9 cellular contexts compared by ENCODE assay signal in genomic region chr2:187500585-187501359, GRCh38. TPM values are rescaled to one million over a fixed set of nuclear protein-coding genes. Genes with fewer than 3 reads are reported as not detected.
DNase-seq lines count a peak whose midpoint lies in the region; ATAC-seq and TF ChIP-seq lines count a peak whose summit lies in the region.
"Had no signal": no experiment of that assay in that cellular context is flagged by ENCODE, and none has a peak within 500 bp of the region (broad histone marks: within the 10 kb centered on the region; RNA-seq: fewer than 3 reads in every experiment).

No MANE protein-coding gene starts in this region.

- ATAC-seq in lower lobe of right lung = peak; percentile 19 to 54
- no peak for ATAC-seq in GM21367 (IDR thresholded peaks at IDR 0.05; ENCODE audit: unreplicated experiment)
- ATAC-seq in GM18505 (IDR thresholded peaks at IDR 0.05; ENCODE audit: unreplicated experiment) = no peak

- no peak for TF ChIP-seq POLR2A in GM18505 (IDR thresholded peaks at IDR 0.05; ENCODE audit: borderline replicate concordance, extremely low read depth, insufficient read depth, insufficient read length)

- H3K4me1 Mint-ChIP-seq in Caco-2 (ENCODE audit: low read depth, unreplicated experiment) = peaks cover 19% of the 10 kb centered on the region

- no peaks in the 10 kb centered on the region for H3K36me3 Mint-ChIP-seq in Caco-2 (ENCODE audit: insufficient read depth, unreplicated experiment)

- H3K4me1 ChIP-seq in Caco-2 (peaks cover 7% of the 10 kb centered on the region; the same call in 1 of the 2 replicates), adipocyte (ENCODE audit: control insufficient read depth, insufficient read depth, low read length) (peaks cover 7% of the 10 kb centered on the region), lower lobe of right lung (peaks cover 30% of the 10 kb centered on the region)

- H3K4me3 Mint-ChIP-seq in Caco-2 (ENCODE audit: unreplicated experiment) = no peak overlapping the region

- intact Hi-C loops in Caco-2 (cut with micrococcal nuclease; ENCODE audit: unreplicated experiment) = loop anchor here (1.0 to 2.0 kb wide), 5 partner anchors 30 to 1012 kb away; no protein-coding TSS in a partner anchor
- intact Hi-C loops in lower lobe of right lung (cut with DNase I) = loop anchor here (5.0 kb wide), 1 partner anchor 77 kb away; no protein-coding TSS in a partner anchor

- DNase-seq in Caco-2 (peak; percentile 40 to 52), LHCN-M2 (ENCODE audit: low read depth) (peak; percentile 72), adipocyte (ENCODE audit: low read depth) (peak; percentile 45), lower lobe of right lung (no peak), C1 segment of cervical spinal cord (lab: John Stamatoyannopoulos, UW) (no peak), T-helper 1 cell (no peak)

- POLR2A ChIA-PET in Caco-2 (lab: Charles Lee) = no interaction called here

- no peaks in the 10 kb centered on the region for H3K27me3 Mint-ChIP-seq in Caco-2 (ENCODE audit: insufficient read depth, unreplicated experiment)

- CTCF ChIA-PET in Caco-2 (lab: Charles Lee) = interaction anchor here (0.6 to 1.4 kb wide), 12 partner anchors 9 to 428 kb away, joined by 3 to 25 read pairs (median 5); no protein-coding TSS in a partner anchor

- peak; percentile 33 to 47 for TF ChIP-seq CTCF in Caco-2 (IDR thresholded peaks at IDR 0.05; ENCODE audit: insufficient read depth in 1 of 2, low read depth in 1 of 2, low read length in 1 of 2, severe bottlenecking in 1 of 2, unreplicated experiment in 1 of 2)
- TF ChIP-seq CTCF in lower lobe of right lung (IDR thresholded peaks at IDR 0.05) = peak; percentile 20

- no peak overlapping the region for H3K27ac Mint-ChIP-seq in Caco-2 (ENCODE audit: unreplicated experiment)

- no peaks in the 10 kb centered on the region for H3K36me3 ChIP-seq in Caco-2 (ENCODE audit: control insufficient read depth, insufficient read depth, low read length)
- peaks cover 9% of the 10 kb centered on the region for H3K36me3 ChIP-seq in adipocyte (ENCODE audit: control insufficient read depth, insufficient read depth, low read length, severe bottlenecking)
- H3K36me3 ChIP-seq in lower lobe of right lung = peaks cover 15% of the 10 kb centered on the region

- BruUV-seq in Caco-2 (replicated peaks; lab: Mats Ljungman, UMichigan) = no TSS peak

- no peak overlapping the region for H3K9ac ChIP-seq in adipocyte (ENCODE audit: low read length)

- H3K4me3 ChIP-seq in Caco-2 (ENCODE audit: low read depth, low read length) (no peak overlapping the region), adipocyte (ENCODE audit: low read length) (no peak overlapping the region), lower lobe of right lung (no peak overlapping the region)

- H3K9me3 ChIP-seq in Caco-2 (no peaks in the 10 kb centered on the region), adipocyte (ENCODE audit: control insufficient read depth, low read length) (no peaks in the 10 kb centered on the region), lower lobe of right lung (no peaks in the 10 kb centered on the region)

- H3K27me3 ChIP-seq in Caco-2 (replicated peaks; ENCODE audit: control insufficient read depth, insufficient read depth, low read length) = no peaks in the 10 kb centered on the region
- H3K27me3 ChIP-seq in adipocyte (replicated peaks; ENCODE audit: control insufficient read depth, insufficient read depth, low read length) = no peaks in the 10 kb centered on the region
- no peaks in the 10 kb centered on the region for H3K27me3 ChIP-seq in lower lobe of right lung (ENCODE audit: low read depth)

- no peaks in the 10 kb centered on the region for H3K9me3 Mint-ChIP-seq in Caco-2 (ENCODE audit: unreplicated experiment)

- no peak overlapping the region for H3K27ac ChIP-seq in lower lobe of right lung
- H3K27ac ChIP-seq: epithelial cell of prostate had no signal

RNA-seq across cellular contexts. Expression of gene CALCRL, which starts 52.7 kb away (rescaled TPM):
- total RNA-seq in Caco-2 (2022) (0.42 TPM in 1 of 2 replicates, not detected in the other), LHCN-M2 (2014; rRNA removed) (17.0 and 23.4 TPM in 2 replicates), lower lobe of right lung (236 TPM)
- polyA plus RNA-seq in LHCN-M2 (2012) = 0.56 TPM

RNA-seq across cellular contexts. Expression of gene TFPI, which starts 53.5 kb away (rescaled TPM):
- total RNA-seq in Caco-2 (2022) (31.0 and 40.2 TPM in 2 replicates), LHCN-M2 (2014; rRNA removed) (482 and 608 TPM in 2 replicates), lower lobe of right lung (311 TPM)
- 72.2 TPM for polyA plus RNA-seq in LHCN-M2 (2012)

Comparison
In these comparisons a context has a peak if more than half of its experiments do, and no peak if none do; other contexts are left out.
1. DNase-seq: peak in Caco-2 (2 of 2), LHCN-M2 (single experiment) and adipocyte (single experiment); none in lower lobe of right lung (single experiment), C1 segment of cervical spinal cord (0 of 14) and T-helper 1 cell (0 of 5).
2. ATAC-seq: peak in lower lobe of right lung (2 of 2); none in GM21367 (single experiment) and GM18505 (single experiment).
3. RNA of gene CALCRL, which starts 52.7 kb away (total RNA-seq): 236 TPM in lower lobe of right lung (single experiment) and 17.0 to 23.4 TPM in LHCN-M2; 0.42 TPM in Caco-2; every median in the first group is over 10 times any median in the second.